In genomic region chr6:18277181-18278006, GRCh38 we compare ENCODE assay signal across 8 cellular contexts. TPM values are rescaled to one million over a fixed set of nuclear protein-coding genes. Genes with fewer than 3 reads are reported as not detected.
A peak's percentile ranks its signal among the peaks of the same experiment; 100 is the strongest.
DNase-seq lines count a peak whose midpoint lies in the region; ATAC-seq and TF ChIP-seq lines count a peak whose summit lies in the region.

No MANE protein-coding gene starts in this region.

- H3K27me3 Mint-ChIP-seq in activated CD4-positive, alpha-beta T cell treated with anti-CD3 and anti-CD28 coated beads for 36 hours: peaks cover 45% of the 10 kb centered on the region

- H3K9ac ChIP-seq in adipocyte (ENCODE audit: low read length): peak overlapping the region; percentile 41

- peaks cover 9% of the 10 kb centered on the region for H3K4me1 ChIP-seq in adipocyte (ENCODE audit: control insufficient read depth, insufficient read depth, low read length)
- peaks cover 8 to 13% (median 11%) of the 10 kb centered on the region in 4 donors for H3K4me1 ChIP-seq in stomach

- no peak for TF ChIP-seq EP300 in stomach (IDR thresholded peaks at IDR 0.05)

- POLR2A ChIA-PET in activated CD4-positive, alpha-beta T cell treated with anti-CD3 and anti-CD28 coated beads for 36 hours (lab: Charles Lee): no interaction called here

- no peak overlapping the region for H3K27ac Mint-ChIP-seq in activated CD4-positive, alpha-beta T cell treated with anti-CD3 and anti-CD28 coated beads for 36 hours

- H3K9me3 Mint-ChIP-seq in activated CD4-positive, alpha-beta T cell treated with anti-CD3 and anti-CD28 coated beads for 36 hours (ENCODE audit: low read depth): no peaks in the 10 kb centered on the region

- H3K4me3 ChIP-seq in adipocyte (ENCODE audit: low read length): peak overlapping the region; percentile 75
- H3K4me3 ChIP-seq in iPS-18c (ENCODE audit: insufficient read depth, low read depth, low read length): peak overlapping the region; percentile 78
- peak overlapping the region; percentile 26 to 44 (median 34) for H3K4me3 ChIP-seq in stomach

- peak overlapping the region; percentile 30 for H3K4me3 Mint-ChIP-seq in activated CD4-positive, alpha-beta T cell treated with anti-CD3 and anti-CD28 coated beads for 36 hours

- DNase-seq in activated CD4-positive, alpha-beta T cell treated with anti-CD3 and anti-CD28 coated beads for 36 hours: no peak
- no peak for DNase-seq in activated CD4-positive, alpha-beta T cell treated with anti-CD3 and anti-CD28 coated beads for 48 hours
- DNase-seq in adipocyte (ENCODE audit: low read depth): peak; percentile 68
- DNase-seq in stomach: no peak
- no peak for DNase-seq in sciatic nerve (ENCODE audit: low spot score)
- no peak for DNase-seq in DMS114 treated with DMSO at 0.1 percent for 48 hours (lab: John Stamatoyannopoulos, UW; ENCODE audit: unreplicated experiment)

- H3K9me3 ChIP-seq in adipocyte (ENCODE audit: control insufficient read depth, low read length) (no peaks in the 10 kb centered on the region), iPS-18c (ENCODE audit: control insufficient read depth, insufficient read depth, low read length) (no peaks in the 10 kb centered on the region), stomach (no peaks in the 10 kb centered on the region)

- no peaks in the 10 kb centered on the region for H3K36me3 Mint-ChIP-seq in activated CD4-positive, alpha-beta T cell treated with anti-CD3 and anti-CD28 coated beads for 36 hours (ENCODE audit: low read depth)

- WGBS in stomach, 5 donors: 2 to 4% (median 3%) methylated on average over 34 to 70 of the region's 70 CpGs

- H3K36me3 ChIP-seq in adipocyte (ENCODE audit: control insufficient read depth, insufficient read depth, low read length, severe bottlenecking) (no peaks in the 10 kb centered on the region), stomach (no peaks in the 10 kb centered on the region)

- ATAC-seq in activated CD4-positive, alpha-beta T cell treated with anti-CD3 and anti-CD28 coated beads for 36 hours: no peak
- ATAC-seq in HG03139 (IDR thresholded peaks at IDR 0.05; ENCODE audit: unreplicated experiment) (no peak), sciatic nerve (no peak)

- H3K27me3 ChIP-seq in adipocyte (replicated peaks; ENCODE audit: control insufficient read depth, insufficient read depth, low read length) (peaks cover 15% of the 10 kb centered on the region), stomach (peaks cover 14 to 82% (median 23%) of the 10 kb centered on the region in 3 donors)

- intact Hi-C loops in activated CD4-positive, alpha-beta T cell treated with anti-CD3 and anti-CD28 coated beads for 36 hours (cut with DNase I, micrococcal nuclease): no loop called here
- intact Hi-C loops in stomach (cut with DNase I; ENCODE audit: low total_unique reads): no loop called here
- intact Hi-C loops in sciatic nerve (cut with DNase I): no loop called here

- H3K27ac ChIP-seq in stomach: no peak overlapping the region

- CTCF ChIA-PET in activated CD4-positive, alpha-beta T cell treated with anti-CD3 and anti-CD28 coated beads for 36 hours (lab: Charles Lee): interaction anchor here (0.6 to 0.7 kb wide), 2 partner anchors 73 to 127 kb away, joined by 3 read pairs; no protein-coding TSS in a partner anchor

- H3K4me1 Mint-ChIP-seq in activated CD4-positive, alpha-beta T cell treated with anti-CD3 and anti-CD28 coated beads for 36 hours: peaks cover 4% of the 10 kb centered on the region

- TF ChIP-seq POLR2A in stomach (IDR thresholded peaks at IDR 0.05): no peak

- TF ChIP-seq CTCF in stomach (IDR thresholded peaks at IDR 0.05): no peak

RNA-seq across cellular contexts. Expression of gene DEK, which starts 13.1 kb away (rescaled TPM):
- 100 to 1,000 TPM; 201 to 273 TPM for total RNA-seq in activated CD4-positive, alpha-beta T cell treated with anti-CD3 and anti-CD28 coated beads for 36 hours
- total RNA-seq in stomach (100 to 1,000 TPM; 109 to 189 (median 146) TPM), sciatic nerve (85.3 TPM)
- 10 to 100 TPM; 35.4 to 59.6 (median 48.4) TPM for polyA plus RNA-seq in stomach
